Comparison of ENCODE assay signal across 1 cellular context in genomic region chr20:44407402-44408184, GRCh38.
A peak's percentile ranks its signal among the peaks of the same experiment; 100 is the strongest.
TF ChIP-seq lines count a peak whose summit lies in the region.

No MANE protein-coding gene starts in this region.

TF ChIP-seq in K562, 482 proteins besides CTCF, POLR2A, EP300 and RAD21 (continued from another document and continues in another):
- TF ChIP-seq ARID1B (IDR thresholded peaks at IDR 0.05) = peak; percentile 37; the same call in 1 of the 2 replicates
- peak; percentile 41; the same call in 1 of the 2 replicates for TF ChIP-seq L3MBTL2 (IDR thresholded peaks at IDR 0.05)
- TF ChIP-seq ZNF217 (CRISPR knock-in tag; IDR thresholded peaks at IDR 0.05) = no peak
- no peak for TF ChIP-seq KLF13 (tag; IDR thresholded peaks at IDR 0.05; ENCODE audit: borderline replicate concordance, low read depth)
- no peak for TF ChIP-seq ETV6 (IDR thresholded peaks at IDR 0.05; ENCODE audit: borderline replicate concordance in 1 of 2, low read depth in 2 of 2, low read length in 1 of 2)
- TF ChIP-seq ETV6 (CRISPR knock-in tag; IDR thresholded peaks at IDR 0.05; ENCODE audit: borderline replicate concordance) = no peak
- TF ChIP-seq RFX1 (IDR thresholded peaks at IDR 0.05) = peak; percentile 57
- TF ChIP-seq ZNF561 (CRISPR knock-in tag; conservative IDR thresholded peaks at IDR 0.05) = no peak
- no peak for TF ChIP-seq PREB (CRISPR knock-in tag; IDR thresholded peaks at IDR 0.05)
- peak; percentile 27; the same call in 1 of the 2 replicates for TF ChIP-seq MGA (IDR thresholded peaks at IDR 0.05)
- no peak for TF ChIP-seq TAF7 (tag; IDR thresholded peaks at IDR 0.05)
- TF ChIP-seq GABPA (tag; conservative IDR thresholded peaks at IDR 0.05; ENCODE audit: low read depth) = 0 out of 2 replicates have a peak, but pooled peaks have one; percentile 24
- peak; percentile 83 for TF ChIP-seq FOSL1 (tag; conservative IDR thresholded peaks at IDR 0.05)
- no peak for TF ChIP-seq TRIM24 (IDR thresholded peaks at IDR 0.05)
- 0 out of 2 replicates have a peak, but pooled peaks have one; percentile 33 for TF ChIP-seq EGR1 (conservative IDR thresholded peaks at IDR 0.05)
- no peak for TF ChIP-seq MTA2 (IDR thresholded peaks at IDR 0.05; ENCODE audit: low read depth)
- no peak for TF ChIP-seq FIP1L1 (IDR thresholded peaks at IDR 0.05; ENCODE audit: low read depth, low read length, poor library complexity, severe bottlenecking)
- TF ChIP-seq ESRRA (IDR thresholded peaks at IDR 0.05; ENCODE audit: borderline replicate concordance, low read depth) = no peak
- TF ChIP-seq ZNF23 (CRISPR knock-in tag; IDR thresholded peaks at IDR 0.05) = no peak
- peak; percentile 32; the same call in 1 of the 2 replicates for TF ChIP-seq ATF7 (IDR thresholded peaks at IDR 0.05)
- no peak for TF ChIP-seq PTBP1 (IDR thresholded peaks at IDR 0.05; ENCODE audit: low read depth, low read length)
- TF ChIP-seq TFAP4 (CRISPR knock-in tag; IDR thresholded peaks at IDR 0.05; ENCODE audit: borderline replicate concordance) = no peak; the same call in 1 of the 2 replicates
- TF ChIP-seq SMARCA4 (IDR thresholded peaks at IDR 0.05) = 0 out of 2 replicates have a peak, but pooled peaks have one; percentile 27
- no peak for TF ChIP-seq TAF9B (IDR thresholded peaks at IDR 0.05; ENCODE audit: partially characterized antibody)
- TF ChIP-seq ZNF175 (CRISPR knock-in tag; IDR thresholded peaks at IDR 0.05; ENCODE audit: low read depth) = 0 out of 2 replicates have a peak, but pooled peaks have one; percentile 44
- TF ChIP-seq NCOA6 (IDR thresholded peaks at IDR 0.05) = no peak
- no peak for TF ChIP-seq RBM34 (IDR thresholded peaks at IDR 0.05; ENCODE audit: borderline replicate concordance, insufficient read depth, low read length)
- no peak for TF ChIP-seq ZNF184 (CRISPR knock-in tag; IDR thresholded peaks at IDR 0.05)
- no peak for TF ChIP-seq SMARCE1 (IDR thresholded peaks at IDR 0.05)
- TF ChIP-seq SIN3B (IDR thresholded peaks at IDR 0.05; ENCODE audit: low read depth) = no peak
- TF ChIP-seq CBFB (CRISPR knock-in tag; IDR thresholded peaks at IDR 0.05) = no peak
- no peak for TF ChIP-seq FOXM1 (IDR thresholded peaks at IDR 0.05; ENCODE audit: low read depth)
- no peak for TF ChIP-seq FOXM1 (CRISPR knock-in tag; IDR thresholded peaks at IDR 0.05; ENCODE audit: low read depth)
- peak; percentile 54; the same call in 1 of the 2 replicates for TF ChIP-seq ZNF584 (CRISPR knock-in tag; IDR thresholded peaks at IDR 0.05; ENCODE audit: low read depth)
- 0 out of 4 replicates have a peak, but pooled peaks of 1 of the 2 experiments have one; percentile 29 for TF ChIP-seq MNT (conservative IDR thresholded peaks at IDR 0.05)
- TF ChIP-seq SMAD2 (IDR thresholded peaks at IDR 0.05; ENCODE audit: low read depth, low read length) = no peak
- TF ChIP-seq AFF1 (IDR thresholded peaks at IDR 0.05; ENCODE audit: low read depth in 1 of 2, partially characterized antibody in 2 of 2) = peak in 1 of 2 experiments; percentile 33
- no peak for TF ChIP-seq ZNF232 (CRISPR knock-in tag; IDR thresholded peaks at IDR 0.05)
- TF ChIP-seq SAFB2 (IDR thresholded peaks at IDR 0.05; ENCODE audit: borderline replicate concordance, low read depth, low read length, severe bottlenecking) = no peak
- TF ChIP-seq HMG20A (CRISPR knock-in tag; conservative IDR thresholded peaks at IDR 0.05) = no peak
- no peak for TF ChIP-seq HOXB6 (CRISPR knock-in tag; IDR thresholded peaks at IDR 0.05; ENCODE audit: borderline replicate concordance)
- TF ChIP-seq BRF1 (IDR thresholded peaks at IDR 0.05; ENCODE audit: borderline replicate concordance, extremely low read depth, insufficient read length) = no peak
- no peak for TF ChIP-seq SPI1 (IDR thresholded peaks at IDR 0.05; ENCODE audit: borderline replicate concordance, low read depth, low read length)
- TF ChIP-seq JUND (IDR thresholded peaks at IDR 0.05; ENCODE audit: borderline replicate concordance, low read depth, low read length) = peak; percentile 76
- peak; percentile 9; the same call in 1 of the 3 replicates for TF ChIP-seq JUND (tag; IDR thresholded peaks at IDR 0.05; ENCODE audit: borderline replicate concordance, low read depth, low read length)
- TF ChIP-seq CHD4 (IDR thresholded peaks at IDR 0.05; ENCODE audit: insufficient read depth, insufficient replicate concordance, low read depth, low read length, poor library complexity, severe bottlenecking) = no peak
